9 cellular contexts compared by ENCODE assay signal in the genomic region with DNA sequence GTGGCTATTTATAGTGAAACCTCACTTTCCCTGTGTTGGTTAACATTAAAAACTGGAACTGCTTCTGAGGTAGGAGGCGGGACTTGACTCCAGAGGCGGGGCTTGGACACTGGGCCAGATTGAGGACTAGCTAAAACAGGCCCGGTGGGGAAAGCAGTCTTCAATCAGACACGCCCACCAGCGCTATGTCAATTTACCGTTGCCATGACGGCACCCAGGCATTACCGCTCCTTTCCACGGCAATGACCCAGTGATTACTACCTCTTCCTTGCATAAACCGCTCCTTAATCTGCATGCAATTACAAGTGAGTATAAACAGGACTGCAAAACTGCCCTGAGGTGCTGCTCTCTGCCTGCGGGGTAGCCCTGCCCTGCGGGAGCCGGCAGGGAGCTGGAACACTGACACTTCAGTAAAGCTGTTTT. TPM values are rescaled to one million over a fixed set of nuclear protein-coding genes. Genes with fewer than 3 reads are reported as not detected.
DNase-seq lines count a peak whose midpoint lies in the region; ATAC-seq and TF ChIP-seq lines count a peak whose summit lies in the region.
"Had no signal": no experiment of that assay in that cellular context is flagged by ENCODE, and none has a peak within 500 bp of the region (broad histone marks: within the 10 kb centered on the region; RNA-seq: fewer than 3 reads in every experiment).

No MANE protein-coding gene starts in this region.

- no peak overlapping the region for H3K27ac Mint-ChIP-seq in activated CD8-positive, alpha-beta memory T cell treated with anti-CD3 and anti-CD28 coated beads, Interleukin-2, amount 10 ng/mL, durations not matched to agents 7 days and 5 days
- H3K27ac Mint-ChIP-seq in activated CD4-positive, alpha-beta T cell treated with anti-CD3 and anti-CD28 coated beads, Interleukin-2, amount 10 ng/mL, durations not matched to agents 24 days and 14 days: no peak overlapping the region
- peak overlapping the region; percentile 29 for H3K27ac Mint-ChIP-seq in stimulated activated naive CD8-positive, alpha-beta T cell treated with anti-CD3 and anti-CD28 coated beads, Interleukin-15, Interleukin-2, amounts not matched to agents 100 ng/mL and 50 ng/mL, for 24 hours
- H3K27ac Mint-ChIP-seq: activated naive CD4-positive, alpha-beta T cell treated with anti-CD3 and anti-CD28 coated beads, Interleukin-2, amount 50 U/mL, for 24 hours had no signal

- H3K9me3 Mint-ChIP-seq in activated CD8-positive, alpha-beta memory T cell treated with anti-CD3 and anti-CD28 coated beads, Interleukin-2, amount 10 ng/mL, durations not matched to agents 7 days and 5 days (ENCODE audit: low read depth): no peaks in the 10 kb centered on the region
- H3K9me3 Mint-ChIP-seq in activated CD4-positive, alpha-beta T cell treated with anti-CD3 and anti-CD28 coated beads, Interleukin-2, amount 10 ng/mL, durations not matched to agents 24 days and 14 days: no peaks in the 10 kb centered on the region
- no peaks in the 10 kb centered on the region for H3K9me3 Mint-ChIP-seq in stimulated activated naive CD8-positive, alpha-beta T cell treated with anti-CD3 and anti-CD28 coated beads, Interleukin-15, Interleukin-2, amounts not matched to agents 100 ng/mL and 50 ng/mL, for 24 hours
- H3K9me3 Mint-ChIP-seq: activated naive CD4-positive, alpha-beta T cell treated with anti-CD3 and anti-CD28 coated beads, Interleukin-2, amount 50 U/mL, for 24 hours had no signal

- intact Hi-C loops in activated CD4-positive, alpha-beta T cell treated with anti-CD3 and anti-CD28 coated beads, Interleukin-2, amount 10 ng/mL, durations not matched to agents 24 days and 14 days (cut with micrococcal nuclease): no loop called here
- intact Hi-C loops in mucosa of descending colon (cut with DNase I, micrococcal nuclease): loop anchor here in 1 of 2 donors (5.0 kb wide), 1 partner anchor 85 kb away; no protein-coding TSS in a partner anchor

- ATAC-seq in activated CD8-positive, alpha-beta memory T cell treated with anti-CD3 and anti-CD28 coated beads, Interleukin-2, amount 10 ng/mL, durations not matched to agents 7 days and 5 days: peak; percentile 69
- ATAC-seq in mucosa of descending colon: peak; percentile 98

- no peaks in the 10 kb centered on the region for H3K36me3 ChIP-seq in mucosa of descending colon (ENCODE audit: low read depth)

- peak; percentile 57 for DNase-seq in activated CD8-positive, alpha-beta memory T cell treated with anti-CD3 and anti-CD28 coated beads, Interleukin-2, amount 10 ng/mL, durations not matched to agents 7 days and 5 days
- DNase-seq in activated CD8-positive, alpha-beta memory T cell treated with anti-CD3 and anti-CD28 coated beads for 24 hours: no peak
- DNase-seq in NCI-H345 (lab: John Stamatoyannopoulos, UW) (peak; percentile 87), epithelial cell of esophagus (ENCODE audit: low read depth) (peak; percentile 92), mucosa of descending colon (peak; percentile 90 to 96 (median 94)), AML-193 (lab: John Stamatoyannopoulos, UW) (no peak)
- peak; percentile 80 for DNase-seq in activated CD4-positive, alpha-beta T cell treated with anti-CD3 and anti-CD28 coated beads, Interleukin-2, amount 10 ng/mL, durations not matched to agents 24 days and 14 days

- TF ChIP-seq CTCF in epithelial cell of esophagus (IDR thresholded peaks at IDR 0.05; ENCODE audit: insufficient read depth, low read depth, low read length, missing control alignments): no peak
- no peak for TF ChIP-seq CTCF in mucosa of descending colon (IDR thresholded peaks at IDR 0.05)

- H3K4me3 ChIP-seq in epithelial cell of esophagus (ENCODE audit: low read length) (no peak overlapping the region), mucosa of descending colon (no peak overlapping the region)

- no peaks in the 10 kb centered on the region for H3K9me3 ChIP-seq in mucosa of descending colon

- CTCF ChIA-PET in activated CD8-positive, alpha-beta memory T cell treated with anti-CD3 and anti-CD28 coated beads, Interleukin-2, amount 10 ng/mL, durations not matched to agents 7 days and 5 days (lab: Charles Lee): interaction anchor here (2.0 kb wide), 1 partner anchor 10 kb away, joined by 8 read pairs; no protein-coding TSS in a partner anchor

- H3K4me1 Mint-ChIP-seq in activated CD8-positive, alpha-beta memory T cell treated with anti-CD3 and anti-CD28 coated beads, Interleukin-2, amount 10 ng/mL, durations not matched to agents 7 days and 5 days: peaks cover 12% of the 10 kb centered on the region
- H3K4me1 Mint-ChIP-seq in activated CD4-positive, alpha-beta T cell treated with anti-CD3 and anti-CD28 coated beads, Interleukin-2, amount 10 ng/mL, durations not matched to agents 24 days and 14 days: peaks cover 10% of the 10 kb centered on the region
- H3K4me1 Mint-ChIP-seq in stimulated activated naive CD8-positive, alpha-beta T cell treated with anti-CD3 and anti-CD28 coated beads, Interleukin-15, Interleukin-2, amounts not matched to agents 100 ng/mL and 50 ng/mL, for 24 hours (ENCODE audit: low read depth): peaks cover 15% of the 10 kb centered on the region

- no peak overlapping the region for H3K4me3 Mint-ChIP-seq in activated CD8-positive, alpha-beta memory T cell treated with anti-CD3 and anti-CD28 coated beads, Interleukin-2, amount 10 ng/mL, durations not matched to agents 7 days and 5 days
- H3K4me3 Mint-ChIP-seq in activated CD4-positive, alpha-beta T cell treated with anti-CD3 and anti-CD28 coated beads, Interleukin-2, amount 10 ng/mL, durations not matched to agents 24 days and 14 days: no peak overlapping the region
- H3K4me3 Mint-ChIP-seq in stimulated activated naive CD8-positive, alpha-beta T cell treated with anti-CD3 and anti-CD28 coated beads, Interleukin-15, Interleukin-2, amounts not matched to agents 100 ng/mL and 50 ng/mL, for 24 hours: no peak overlapping the region
- H3K4me3 Mint-ChIP-seq: activated naive CD4-positive, alpha-beta T cell treated with anti-CD3 and anti-CD28 coated beads, Interleukin-2, amount 50 U/mL, for 24 hours had no signal

- H3K4me1 ChIP-seq in mucosa of descending colon (ENCODE audit: low read depth): peaks cover 27% of the 10 kb centered on the region

- peaks cover 52% of the 10 kb centered on the region for H3K27me3 Mint-ChIP-seq in activated CD8-positive, alpha-beta memory T cell treated with anti-CD3 and anti-CD28 coated beads, Interleukin-2, amount 10 ng/mL, durations not matched to agents 7 days and 5 days
- peaks cover 34% of the 10 kb centered on the region for H3K27me3 Mint-ChIP-seq in activated CD4-positive, alpha-beta T cell treated with anti-CD3 and anti-CD28 coated beads, Interleukin-2, amount 10 ng/mL, durations not matched to agents 24 days and 14 days
- peaks cover 8% of the 10 kb centered on the region for H3K27me3 Mint-ChIP-seq in stimulated activated naive CD8-positive, alpha-beta T cell treated with anti-CD3 and anti-CD28 coated beads, Interleukin-15, Interleukin-2, amounts not matched to agents 100 ng/mL and 50 ng/mL, for 24 hours
- H3K27me3 Mint-ChIP-seq: activated naive CD4-positive, alpha-beta T cell treated with anti-CD3 and anti-CD28 coated beads, Interleukin-2, amount 50 U/mL, for 24 hours had no signal

- H3K36me3 Mint-ChIP-seq in activated CD8-positive, alpha-beta memory T cell treated with anti-CD3 and anti-CD28 coated beads, Interleukin-2, amount 10 ng/mL, durations not matched to agents 7 days and 5 days: no peaks in the 10 kb centered on the region
- H3K36me3 Mint-ChIP-seq in activated CD4-positive, alpha-beta T cell treated with anti-CD3 and anti-CD28 coated beads, Interleukin-2, amount 10 ng/mL, durations not matched to agents 24 days and 14 days (ENCODE audit: low read depth): no peaks in the 10 kb centered on the region
- no peaks in the 10 kb centered on the region for H3K36me3 Mint-ChIP-seq in stimulated activated naive CD8-positive, alpha-beta T cell treated with anti-CD3 and anti-CD28 coated beads, Interleukin-15, Interleukin-2, amounts not matched to agents 100 ng/mL and 50 ng/mL, for 24 hours (ENCODE audit: low read depth)
- H3K36me3 Mint-ChIP-seq: activated naive CD4-positive, alpha-beta T cell treated with anti-CD3 and anti-CD28 coated beads, Interleukin-2, amount 50 U/mL, for 24 hours had no signal

RNA-seq across cellular contexts. Expression of a gene that starts 35.3 kb away (rescaled TPM):
- 100 to 1,000 TPM; 197 to 229 TPM for total RNA-seq in activated CD8-positive, alpha-beta memory T cell treated with anti-CD3 and anti-CD28 coated beads, Interleukin-2, amount 10 ng/mL, durations not matched to agents 7 days and 5 days
- total RNA-seq in activated CD4-positive, alpha-beta T cell treated with anti-CD3 and anti-CD28 coated beads, Interleukin-2, amount 10 ng/mL, durations not matched to agents 24 days and 14 days: 210 and 216 TPM in 2 replicates
- total RNA-seq in mucosa of descending colon: 100 to 1,000 TPM; 114 to 157 (median 120) TPM

Comparison
In these comparisons a context has a peak if more than half of its experiments do, and no peak if none do; other contexts are left out.
1. DNase-seq: peak in activated CD8-positive, alpha-beta memory T cell treated with anti-CD3 and anti-CD28 coated beads, Interleukin-2, amount 10 ng/mL, durations not matched to agents 7 days and 5 days (single experiment), NCI-H345 (single experiment), activated CD4-positive, alpha-beta T cell treated with anti-CD3 and anti-CD28 coated beads, Interleukin-2, amount 10 ng/mL, durations not matched to agents 24 days and 14 days (single experiment), epithelial cell of esophagus (single experiment) and mucosa of descending colon (3 of 3); none in activated CD8-positive, alpha-beta memory T cell treated with anti-CD3 and anti-CD28 coated beads for 24 hours (single experiment) and AML-193 (0 of 2).